ENCODE assay signal across 1 cellular context in the genomic region with DNA sequence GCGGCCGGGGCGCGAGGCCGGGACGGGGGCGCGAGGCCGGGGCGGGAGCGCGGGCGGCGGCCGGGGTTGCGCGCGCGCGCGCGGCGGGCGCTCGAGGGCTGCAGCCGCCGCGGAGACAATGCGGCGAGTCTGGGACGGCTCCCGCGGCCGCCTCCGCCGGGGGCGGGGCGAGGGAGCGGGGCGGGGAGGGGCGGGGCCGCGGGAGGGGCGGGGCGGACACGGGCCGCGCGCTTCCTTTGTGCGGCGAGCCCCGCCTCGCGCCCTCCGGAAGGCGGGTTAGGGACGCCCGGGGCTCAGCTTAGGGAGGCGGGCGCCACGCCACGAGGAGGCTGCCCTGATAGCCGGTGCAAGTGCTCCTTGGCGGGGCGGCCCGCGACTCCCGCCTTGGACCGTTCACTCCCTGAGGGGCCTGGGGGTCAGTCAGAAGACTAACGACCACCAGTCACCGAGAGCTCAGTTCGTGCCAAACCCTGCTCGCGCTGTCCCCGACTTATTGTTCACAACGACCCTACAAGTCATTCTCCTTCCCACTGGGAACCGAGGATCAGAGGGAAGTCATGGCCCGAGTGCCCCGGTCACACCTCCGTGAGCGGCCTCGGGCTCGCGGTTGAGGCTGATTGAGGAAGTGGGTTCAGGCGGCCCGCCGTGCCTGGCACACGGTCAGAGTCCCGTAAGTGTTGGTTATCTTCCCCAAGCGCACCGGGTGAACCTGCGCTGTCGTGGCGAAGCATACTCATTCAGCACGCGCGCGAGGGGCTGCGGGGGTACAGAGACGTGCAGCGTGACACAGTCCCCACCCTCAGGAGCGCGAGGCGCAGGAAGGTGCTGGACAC.
A peak's percentile ranks its signal among the peaks of the same experiment; 100 is the strongest.
TF ChIP-seq lines count a peak whose summit lies in the region.

No MANE protein-coding gene starts in this region.

TF ChIP-seq in K562, 482 proteins besides CTCF, POLR2A, EP300 and RAD21 (continued from another document and continues in another):
- TF ChIP-seq PKNOX1 (IDR thresholded peaks at IDR 0.05) (no peak), EHMT2 (IDR thresholded peaks at IDR 0.05) (no peak), ZNF263 (CRISPR knock-in tag; IDR thresholded peaks at IDR 0.05; ENCODE audit: borderline replicate concordance) (peak; percentile 75; the same call in 1 of the 2 replicates), HNRNPH1 (optimal IDR thresholded peaks at IDR 0.05; ENCODE audit: low read depth, low read length) (no peak), HDAC8 (tag; IDR thresholded peaks at IDR 0.05) (peak; percentile 90), IRF1 (CRISPR knock-in tag; IDR thresholded peaks at IDR 0.05; ENCODE audit: borderline replicate concordance) (no peak; the same call in 1 of the 2 replicates), BDP1 (IDR thresholded peaks at IDR 0.05; ENCODE audit: insufficient read depth, insufficient read length) (no peak), U2AF2 (optimal IDR thresholded peaks at IDR 0.05; ENCODE audit: low read depth, low read length) (no peak), CREM (IDR thresholded peaks at IDR 0.05; ENCODE audit: low read depth) (peak; percentile 64), YBX1 (IDR thresholded peaks at IDR 0.05) (no peak), TCF15 (CRISPR knock-in tag; IDR thresholded peaks at IDR 0.05) (no peak), RBFOX2 (IDR thresholded peaks at IDR 0.05; ENCODE audit: low read depth, low read length) (peak; percentile 92), ZNF384 (IDR thresholded peaks at IDR 0.05; ENCODE audit: low read depth, low read length) (no peak), ZZZ3 (IDR thresholded peaks at IDR 0.05) (no peak), BHLHE40 (IDR thresholded peaks at IDR 0.05; ENCODE audit: low read length) (peak; percentile 69), TEAD2 (tag; IDR thresholded peaks at IDR 0.05) (no peak), HES1 (IDR thresholded peaks at IDR 0.05; ENCODE audit: low read depth) (peak; percentile 71), RBM14 (IDR thresholded peaks at IDR 0.05; ENCODE audit: borderline replicate concordance, insufficient read depth, low read depth, low read length) (no peak), NCOA4 (IDR thresholded peaks at IDR 0.05; ENCODE audit: partially characterized antibody) (no peak), ERF (CRISPR knock-in tag; IDR thresholded peaks at IDR 0.05) (peak; percentile 92), ZBTB7A (IDR thresholded peaks at IDR 0.05; ENCODE audit: borderline replicate concordance, control insufficient read depth, low read depth, low read length) (peak; percentile 87; the same call in 1 of the 2 replicates), ZBTB5 (IDR thresholded peaks at IDR 0.05) (no peak), MCM2 (IDR thresholded peaks at IDR 0.05; ENCODE audit: low read depth) (no peak), FOXJ2 (tag; IDR thresholded peaks at IDR 0.05) (no peak), SMC3 (conservative IDR thresholded peaks at IDR 0.05; ENCODE audit: insufficient read depth, low read depth, low read length) (no peak), KDM2B (CRISPR knock-in tag; IDR thresholded peaks at IDR 0.05) (no peak), SMARCB1 (IDR thresholded peaks at IDR 0.05; ENCODE audit: insufficient read length, low read depth) (no peak), ZKSCAN3 (CRISPR knock-in tag; IDR thresholded peaks at IDR 0.05) (no peak), SP1 (CRISPR knock-in tag; IDR thresholded peaks at IDR 0.05) (peak; percentile 83), ZBED1 (IDR thresholded peaks at IDR 0.05) (no peak), NUFIP1 (IDR thresholded peaks at IDR 0.05; ENCODE audit: partially characterized antibody) (peak; percentile 10), ZNF282 (CRISPR knock-in tag; IDR thresholded peaks at IDR 0.05) (no peak), MECOM (CRISPR knock-in tag; IDR thresholded peaks at IDR 0.05) (no peak), ZNF324 (CRISPR knock-in tag; IDR thresholded peaks at IDR 0.05) (no peak), SRF (CRISPR knock-in tag; IDR thresholded peaks at IDR 0.05) (peak in 1 of 2 experiments; percentile 57; a peak in 2 of 4 replicates), KLF16 (IDR thresholded peaks at IDR 0.05) (no peak), TAF1 (IDR thresholded peaks at IDR 0.05; ENCODE audit: control insufficient read depth, extremely low read depth, insufficient read depth, low read length, severe bottlenecking) (peak; percentile 63)
- TF ChIP-seq, protein P1, sequence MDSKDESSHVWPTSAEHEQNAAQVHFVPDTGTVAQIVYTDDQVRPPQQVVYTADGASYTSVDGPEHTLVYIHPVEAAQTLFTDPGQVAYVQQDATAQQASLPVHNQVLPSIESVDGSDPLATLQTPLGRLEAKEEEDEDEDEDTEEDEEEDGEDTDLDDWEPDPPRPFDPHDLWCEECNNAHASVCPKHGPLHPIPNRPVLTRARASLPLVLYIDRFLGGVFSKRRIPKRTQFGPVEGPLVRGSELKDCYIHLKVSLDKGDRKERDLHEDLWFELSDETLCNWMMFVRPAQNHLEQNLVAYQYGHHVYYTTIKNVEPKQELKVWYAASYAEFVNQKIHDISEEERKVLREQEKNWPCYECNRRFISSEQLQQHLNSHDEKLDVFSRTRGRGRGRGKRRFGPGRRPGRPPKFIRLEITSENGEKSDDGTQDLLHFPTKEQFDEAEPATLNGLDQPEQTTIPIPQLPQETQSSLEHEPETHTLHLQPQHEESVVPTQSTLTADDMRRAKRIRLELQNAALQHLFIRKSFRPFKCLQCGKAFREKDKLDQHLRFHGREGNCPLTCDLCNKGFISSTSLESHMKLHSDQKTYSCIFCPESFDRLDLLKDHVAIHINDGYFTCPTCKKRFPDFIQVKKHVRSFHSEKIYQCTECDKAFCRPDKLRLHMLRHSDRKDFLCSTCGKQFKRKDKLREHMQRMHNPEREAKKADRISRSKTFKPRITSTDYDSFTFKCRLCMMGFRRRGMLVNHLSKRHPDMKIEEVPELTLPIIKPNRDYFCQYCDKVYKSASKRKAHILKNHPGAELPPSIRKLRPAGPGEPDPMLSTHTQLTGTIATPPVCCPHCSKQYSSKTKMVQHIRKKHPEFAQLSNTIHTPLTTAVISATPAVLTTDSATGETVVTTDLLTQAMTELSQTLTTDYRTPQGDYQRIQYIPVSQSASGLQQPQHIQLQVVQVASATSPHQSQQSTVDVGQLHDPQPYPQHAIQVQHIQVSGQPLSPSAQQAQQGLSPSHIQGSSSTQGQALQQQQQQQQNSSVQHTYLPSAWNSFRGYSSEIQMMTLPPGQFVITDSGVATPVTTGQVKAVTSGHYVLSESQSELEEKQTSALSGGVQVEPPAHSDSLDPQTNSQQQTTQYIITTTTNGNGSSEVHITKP (IDR thresholded peaks at IDR 0.05; ENCODE audit: partially characterized antibody): peak; percentile 14
- TF ChIP-seq, protein P2, sequence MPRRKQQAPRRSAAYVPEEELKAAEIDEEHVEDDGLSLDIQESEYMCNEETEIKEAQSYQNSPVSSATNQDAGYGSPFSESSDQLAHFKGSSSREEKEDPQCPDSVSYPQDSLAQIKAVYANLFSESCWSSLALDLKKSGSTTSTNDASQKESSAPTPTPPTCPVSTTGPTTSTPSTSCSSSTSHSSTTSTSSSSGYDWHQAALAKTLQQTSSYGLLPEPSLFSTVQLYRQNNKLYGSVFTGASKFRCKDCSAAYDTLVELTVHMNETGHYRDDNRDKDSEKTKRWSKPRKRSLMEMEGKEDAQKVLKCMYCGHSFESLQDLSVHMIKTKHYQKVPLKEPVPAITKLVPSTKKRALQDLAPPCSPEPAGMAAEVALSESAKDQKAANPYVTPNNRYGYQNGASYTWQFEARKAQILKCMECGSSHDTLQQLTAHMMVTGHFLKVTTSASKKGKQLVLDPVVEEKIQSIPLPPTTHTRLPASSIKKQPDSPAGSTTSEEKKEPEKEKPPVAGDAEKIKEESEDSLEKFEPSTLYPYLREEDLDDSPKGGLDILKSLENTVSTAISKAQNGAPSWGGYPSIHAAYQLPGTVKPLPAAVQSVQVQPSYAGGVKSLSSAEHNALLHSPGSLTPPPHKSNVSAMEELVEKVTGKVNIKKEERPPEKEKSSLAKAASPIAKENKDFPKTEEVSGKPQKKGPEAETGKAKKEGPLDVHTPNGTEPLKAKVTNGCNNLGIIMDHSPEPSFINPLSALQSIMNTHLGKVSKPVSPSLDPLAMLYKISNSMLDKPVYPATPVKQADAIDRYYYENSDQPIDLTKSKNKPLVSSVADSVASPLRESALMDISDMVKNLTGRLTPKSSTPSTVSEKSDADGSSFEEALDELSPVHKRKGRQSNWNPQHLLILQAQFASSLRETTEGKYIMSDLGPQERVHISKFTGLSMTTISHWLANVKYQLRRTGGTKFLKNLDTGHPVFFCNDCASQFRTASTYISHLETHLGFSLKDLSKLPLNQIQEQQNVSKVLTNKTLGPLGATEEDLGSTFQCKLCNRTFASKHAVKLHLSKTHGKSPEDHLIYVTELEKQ (CRISPR knock-in tag; IDR thresholded peaks at IDR 0.05): no peak
- TF ChIP-seq, protein P3, sequence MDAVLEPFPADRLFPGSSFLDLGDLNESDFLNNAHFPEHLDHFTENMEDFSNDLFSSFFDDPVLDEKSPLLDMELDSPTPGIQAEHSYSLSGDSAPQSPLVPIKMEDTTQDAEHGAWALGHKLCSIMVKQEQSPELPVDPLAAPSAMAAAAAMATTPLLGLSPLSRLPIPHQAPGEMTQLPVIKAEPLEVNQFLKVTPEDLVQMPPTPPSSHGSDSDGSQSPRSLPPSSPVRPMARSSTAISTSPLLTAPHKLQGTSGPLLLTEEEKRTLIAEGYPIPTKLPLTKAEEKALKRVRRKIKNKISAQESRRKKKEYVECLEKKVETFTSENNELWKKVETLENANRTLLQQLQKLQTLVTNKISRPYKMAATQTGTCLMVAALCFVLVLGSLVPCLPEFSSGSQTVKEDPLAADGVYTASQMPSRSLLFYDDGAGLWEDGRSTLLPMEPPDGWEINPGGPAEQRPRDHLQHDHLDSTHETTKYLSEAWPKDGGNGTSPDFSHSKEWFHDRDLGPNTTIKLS (IDR thresholded peaks at IDR 0.05; ENCODE audit: borderline replicate concordance, low read depth): peak; percentile 76; the same call in 1 of the 2 replicates
- TF ChIP-seq, protein P4, sequence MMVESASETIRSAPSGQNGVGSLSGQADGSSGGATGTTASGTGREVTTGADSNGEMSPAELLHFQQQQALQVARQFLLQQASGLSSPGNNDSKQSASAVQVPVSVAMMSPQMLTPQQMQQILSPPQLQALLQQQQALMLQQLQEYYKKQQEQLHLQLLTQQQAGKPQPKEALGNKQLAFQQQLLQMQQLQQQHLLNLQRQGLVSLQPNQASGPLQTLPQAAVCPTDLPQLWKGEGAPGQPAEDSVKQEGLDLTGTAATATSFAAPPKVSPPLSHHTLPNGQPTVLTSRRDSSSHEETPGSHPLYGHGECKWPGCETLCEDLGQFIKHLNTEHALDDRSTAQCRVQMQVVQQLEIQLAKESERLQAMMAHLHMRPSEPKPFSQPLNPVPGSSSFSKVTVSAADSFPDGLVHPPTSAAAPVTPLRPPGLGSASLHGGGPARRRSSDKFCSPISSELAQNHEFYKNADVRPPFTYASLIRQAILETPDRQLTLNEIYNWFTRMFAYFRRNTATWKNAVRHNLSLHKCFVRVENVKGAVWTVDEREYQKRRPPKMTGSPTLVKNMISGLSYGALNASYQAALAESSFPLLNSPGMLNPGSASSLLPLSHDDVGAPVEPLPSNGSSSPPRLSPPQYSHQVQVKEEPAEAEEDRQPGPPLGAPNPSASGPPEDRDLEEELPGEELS (CRISPR knock-in tag; IDR thresholded peaks at IDR 0.05; ENCODE audit: borderline replicate concordance): peak; percentile 24; the same call in 1 of the 2 replicates
- TF ChIP-seq, protein P5, sequence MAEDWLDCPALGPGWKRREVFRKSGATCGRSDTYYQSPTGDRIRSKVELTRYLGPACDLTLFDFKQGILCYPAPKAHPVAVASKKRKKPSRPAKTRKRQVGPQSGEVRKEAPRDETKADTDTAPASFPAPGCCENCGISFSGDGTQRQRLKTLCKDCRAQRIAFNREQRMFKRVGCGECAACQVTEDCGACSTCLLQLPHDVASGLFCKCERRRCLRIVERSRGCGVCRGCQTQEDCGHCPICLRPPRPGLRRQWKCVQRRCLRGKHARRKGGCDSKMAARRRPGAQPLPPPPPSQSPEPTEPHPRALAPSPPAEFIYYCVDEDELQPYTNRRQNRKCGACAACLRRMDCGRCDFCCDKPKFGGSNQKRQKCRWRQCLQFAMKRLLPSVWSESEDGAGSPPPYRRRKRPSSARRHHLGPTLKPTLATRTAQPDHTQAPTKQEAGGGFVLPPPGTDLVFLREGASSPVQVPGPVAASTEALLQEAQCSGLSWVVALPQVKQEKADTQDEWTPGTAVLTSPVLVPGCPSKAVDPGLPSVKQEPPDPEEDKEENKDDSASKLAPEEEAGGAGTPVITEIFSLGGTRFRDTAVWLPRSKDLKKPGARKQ (CRISPR knock-in tag; IDR thresholded peaks at IDR 0.05): no peak
